Comparison of ENCODE assay signal across 8 cellular contexts in the genomic region with DNA sequence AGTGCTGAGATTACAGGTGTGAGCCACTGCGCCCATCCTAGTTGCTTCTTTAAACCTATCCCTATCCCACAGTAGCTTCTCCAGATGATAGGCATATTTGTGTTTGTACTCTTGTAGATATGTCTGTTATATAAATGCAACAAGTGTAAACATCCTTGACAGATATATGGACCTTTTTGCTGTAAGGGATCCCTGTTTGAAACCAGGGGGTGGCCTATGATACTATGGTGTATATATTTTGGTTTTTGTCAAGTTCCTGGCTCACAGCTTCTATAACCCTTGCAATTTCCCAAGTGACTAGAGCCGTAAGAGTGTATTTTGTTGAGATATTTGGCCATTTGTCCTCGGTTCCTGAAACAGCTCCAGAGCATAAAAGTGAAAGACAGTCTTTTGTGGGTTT. TPM values are rescaled to one million over a fixed set of nuclear protein-coding genes. Genes with fewer than 3 reads are reported as not detected.
DNase-seq lines count a peak whose midpoint lies in the region; ATAC-seq and TF ChIP-seq lines count a peak whose summit lies in the region.

No MANE protein-coding gene starts in this region.

- intact Hi-C loops in colonic mucosa (cut with DNase I) = no loop called here
- intact Hi-C loops in thyroid gland (cut with DNase I) = no loop called here

- TF ChIP-seq POLR2A in thyroid gland (IDR thresholded peaks at IDR 0.05) = no peak

- H3K4me1 Mint-ChIP-seq in activated T-cell treated with anti-CD3 and anti-CD28 coated beads, Interleukin-2, amount 50 U/mL, for 24 hours (ENCODE audit: low read depth) = peaks cover 65% of the 10 kb centered on the region

- peaks cover 9% of the 10 kb centered on the region for H3K4me1 ChIP-seq in colonic mucosa
- peaks cover 78% of the 10 kb centered on the region for H3K4me1 ChIP-seq in mesodermal cell (ENCODE audit: control insufficient read depth, insufficient read depth, low read length, poor library complexity, severe bottlenecking)
- H3K4me1 ChIP-seq in thyroid gland = peaks cover 66 to 72% of the 10 kb centered on the region in 2 donors

- H3K27me3 ChIP-seq in colonic mucosa (no peaks in the 10 kb centered on the region), thyroid gland (no peaks in the 10 kb centered on the region)

- DNase-seq in activated T-cell treated with anti-CD3 and anti-CD28 coated beads, Interleukin-2, amount 50 U/mL, for 24 hours = no peak
- no peak for DNase-seq in activated T-cell treated with anti-CD3 and anti-CD28 coated beads, Interleukin-2, amount 50 U/mL, for 1 hour
- DNase-seq in colonic mucosa = no peak
- no peak for DNase-seq in thyroid gland
- DNase-seq in NOMO-1 treated with DMSO at 0.1 percent for 48 hours (lab: John Stamatoyannopoulos, UW; ENCODE audit: unreplicated experiment) = no peak
- no peak for DNase-seq in globus pallidus (ENCODE audit: low spot score)

- no peaks in the 10 kb centered on the region for H3K9me3 Mint-ChIP-seq in activated T-cell treated with anti-CD3 and anti-CD28 coated beads, Interleukin-2, amount 50 U/mL, for 24 hours

- H3K27me3 Mint-ChIP-seq in activated T-cell treated with anti-CD3 and anti-CD28 coated beads, Interleukin-2, amount 50 U/mL, for 24 hours = no peaks in the 10 kb centered on the region

- H3K36me3 Mint-ChIP-seq in activated T-cell treated with anti-CD3 and anti-CD28 coated beads, Interleukin-2, amount 50 U/mL, for 24 hours (ENCODE audit: low read depth) = peaks cover 94% of the 10 kb centered on the region

- H3K4me3 ChIP-seq in colonic mucosa (no peak overlapping the region), mesodermal cell (ENCODE audit: extremely low read depth, insufficient read depth, low read length, poor library complexity, severe bottlenecking) (no peak overlapping the region), thyroid gland (replicated peaks in 1 of 3) (no peak overlapping the region)

- no peak for ATAC-seq in GM21786 (IDR thresholded peaks at IDR 0.05; ENCODE audit: unreplicated experiment)

- no peak for TF ChIP-seq CTCF in colonic mucosa (IDR thresholded peaks at IDR 0.05)
- no peak for TF ChIP-seq CTCF in thyroid gland (IDR thresholded peaks at IDR 0.05)

- peak overlapping the region; percentile 77 for H3K27ac Mint-ChIP-seq in activated T-cell treated with anti-CD3 and anti-CD28 coated beads, Interleukin-2, amount 50 U/mL, for 24 hours

- peaks cover 23% of the 10 kb centered on the region for H3K36me3 ChIP-seq in colonic mucosa
- H3K36me3 ChIP-seq in mesodermal cell (ENCODE audit: control insufficient read depth, insufficient read depth, low read length) = peaks cover 73% of the 10 kb centered on the region
- H3K36me3 ChIP-seq in thyroid gland = peaks cover 0 to 35% of the 10 kb centered on the region in 2 donors

- H3K9me3 ChIP-seq in colonic mucosa = no peaks in the 10 kb centered on the region
- H3K9me3 ChIP-seq in mesodermal cell (ENCODE audit: control insufficient read depth, low read length) = no peaks in the 10 kb centered on the region
- H3K9me3 ChIP-seq in thyroid gland = no peaks in the 10 kb centered on the region

- no peak overlapping the region for H3K9ac ChIP-seq in colonic mucosa (ENCODE audit: low read depth in 2 of 2, low read length in 2 of 2)

- no peak overlapping the region for H3K4me3 Mint-ChIP-seq in activated T-cell treated with anti-CD3 and anti-CD28 coated beads, Interleukin-2, amount 50 U/mL, for 24 hours

- peak overlapping the region; percentile 34 for H3K27ac ChIP-seq in colonic mucosa
- H3K27ac ChIP-seq in mesodermal cell (ENCODE audit: low read depth, low read length, severe bottlenecking) = peak overlapping the region; percentile 95
- peak overlapping the region; percentile 97 to 99 (median 98) for H3K27ac ChIP-seq in thyroid gland

- no CpG with 5 or more reads among the region's 3 CpGs for WGBS in mesodermal cell (ENCODE audit: insufficient coverage in 2 of 2), 2 experiments
- 50 to 54% methylated on average over 3 of the region's 3 CpGs for WGBS in thyroid gland, 2 donors

RNA-seq across cellular contexts. Expression of a gene that starts 9.7 kb away (rescaled TPM):
- total RNA-seq in colonic mucosa (100 to 1,000 TPM in 1 of 2 donors, 10 to 100 TPM in 1; 62.6 to 117 TPM), thyroid gland (10 to 100 TPM; 43.4 to 74.0 (median 68.7) TPM)
- polyA plus RNA-seq in mesodermal cell (2013, experiment 1 of 2) = 6.7 TPM
- 5.2 TPM for polyA plus RNA-seq in mesodermal cell (2013, experiment 2 of 2)

RNA-seq across cellular contexts. Expression of a gene that starts 15.5 kb away (rescaled TPM):
- total RNA-seq in colonic mucosa = 100 to 1,000 TPM; 314 to 430 TPM
- 260 TPM for polyA plus RNA-seq in mesodermal cell (2013, experiment 1 of 2)
- 260 TPM for polyA plus RNA-seq in mesodermal cell (2013, experiment 2 of 2)
- total RNA-seq in thyroid gland = 100 to 1,000 TPM; 113 to 144 (median 122) TPM

Comparison
In these comparisons a context has a peak if more than half of its experiments do, and no peak if none do; other contexts are left out.
1. H3K27ac ChIP-seq: peak in every context shown above with its lines; median percentile 98 in thyroid gland; 95 in mesodermal cell; 34 in colonic mucosa.